In genomic region chr6:87590989-87591388, GRCh38 we compare ENCODE assay signal across 8 cellular contexts. TPM values are rescaled to one million over a fixed set of nuclear protein-coding genes. Genes with fewer than 3 reads are reported as not detected.
DNase-seq lines count a peak whose midpoint lies in the region; ATAC-seq and TF ChIP-seq lines count a peak whose summit lies in the region.

No MANE protein-coding gene starts in this region.

- DNase-seq in activated CD4-positive, alpha-beta T cell treated with anti-CD3 and anti-CD28 coated beads, Interleukin-2, amount 10 ng/mL, durations not matched to agents 24 days and 14 days = no peak
- no peak for DNase-seq in activated CD4-positive, alpha-beta T cell treated with anti-CD3 and anti-CD28 coated beads for 1 hour
- DNase-seq in COLO668 (lab: John Stamatoyannopoulos, UW; ENCODE audit: unreplicated experiment) (no peak), mucosa of descending colon (no peak)

- no peak overlapping the region for H3K27ac ChIP-seq in iPS-20b (ENCODE audit: low read length)
- H3K27ac ChIP-seq in stomach smooth muscle (ENCODE audit: low read length) = no peak overlapping the region

- ATAC-seq in activated T-helper 17 cell treated with anti-CD3 and anti-CD28 coated beads, Interleukin-2, amount 50 U/mL, for 72 hours (replicated peaks) = no peak
- ATAC-seq in mucosa of descending colon (no peak), HG03175 (IDR thresholded peaks at IDR 0.05; ENCODE audit: unreplicated experiment) (no peak)

- H3K27me3 ChIP-seq in iPS-20b (ENCODE audit: insufficient read depth, low read length) (no peaks in the 10 kb centered on the region), stomach smooth muscle (ENCODE audit: control insufficient read depth in 1 of 2, insufficient read depth in 2 of 2, low read length in 2 of 2) (no peaks in the 10 kb centered on the region)

- H3K4me3 Mint-ChIP-seq in activated CD4-positive, alpha-beta T cell treated with anti-CD3 and anti-CD28 coated beads, Interleukin-2, amount 10 ng/mL, durations not matched to agents 24 days and 14 days = peak overlapping the region; percentile 92
- H3K4me3 Mint-ChIP-seq in activated T-helper 17 cell treated with anti-CD3 and anti-CD28 coated beads, Interleukin-2, amount 50 U/mL, for 72 hours = peak overlapping the region; percentile 98

- peak overlapping the region; percentile 99; the same call in 1 of the 2 replicates for H3K9ac ChIP-seq in iPS-20b (ENCODE audit: low read depth, low read length)
- H3K9ac ChIP-seq in stomach smooth muscle (ENCODE audit: low read length in 2 of 2) = peak overlapping the region; percentile 89 to 95

- H3K9me3 ChIP-seq in iPS-20b (ENCODE audit: insufficient read depth, low read depth, low read length) (no peaks in the 10 kb centered on the region), stomach smooth muscle (ENCODE audit: control insufficient read depth in 2 of 2, low read length in 2 of 2) (no peaks in the 10 kb centered on the region), mucosa of descending colon (no peaks in the 10 kb centered on the region)

- intact Hi-C loops in activated CD4-positive, alpha-beta T cell treated with anti-CD3 and anti-CD28 coated beads, Interleukin-2, amount 10 ng/mL, durations not matched to agents 24 days and 14 days (cut with micrococcal nuclease) = loop anchor here (1.0 to 10.0 kb wide), 7 partner anchors 64 to 1371 kb away; partner anchors contain the start of genes AKIRIN2, RNGTT, SLC35A1 and SMIM8
- intact Hi-C loops in mucosa of descending colon (cut with DNase I, micrococcal nuclease) = no loop called here

- TF ChIP-seq CTCF in mucosa of descending colon (IDR thresholded peaks at IDR 0.05) = no peak

- H3K9me3 Mint-ChIP-seq in activated CD4-positive, alpha-beta T cell treated with anti-CD3 and anti-CD28 coated beads, Interleukin-2, amount 10 ng/mL, durations not matched to agents 24 days and 14 days = no peaks in the 10 kb centered on the region
- H3K9me3 Mint-ChIP-seq in activated T-helper 17 cell treated with anti-CD3 and anti-CD28 coated beads, Interleukin-2, amount 50 U/mL, for 72 hours = no peaks in the 10 kb centered on the region

- H3K4me3 ChIP-seq in iPS-20b (ENCODE audit: low read length) = peak overlapping the region; percentile 96
- peak overlapping the region; percentile 90 to 100 for H3K4me3 ChIP-seq in stomach smooth muscle (ENCODE audit: low read length in 2 of 2)
- no peak overlapping the region for H3K4me3 ChIP-seq in mucosa of descending colon

- H3K4me1 ChIP-seq in iPS-20b (ENCODE audit: insufficient read depth, low read length) (no peaks in the 10 kb centered on the region), stomach smooth muscle (ENCODE audit: control insufficient read depth, insufficient read depth, low read length) (peaks cover 19% of the 10 kb centered on the region), mucosa of descending colon (ENCODE audit: low read depth) (peaks cover 24% of the 10 kb centered on the region)

- no peak overlapping the region for H3K27ac Mint-ChIP-seq in activated CD4-positive, alpha-beta T cell treated with anti-CD3 and anti-CD28 coated beads, Interleukin-2, amount 10 ng/mL, durations not matched to agents 24 days and 14 days
- peak overlapping the region; percentile 97 for H3K27ac Mint-ChIP-seq in activated T-helper 17 cell treated with anti-CD3 and anti-CD28 coated beads, Interleukin-2, amount 50 U/mL, for 72 hours

- peaks cover 41% of the 10 kb centered on the region for H3K4me1 Mint-ChIP-seq in activated CD4-positive, alpha-beta T cell treated with anti-CD3 and anti-CD28 coated beads, Interleukin-2, amount 10 ng/mL, durations not matched to agents 24 days and 14 days
- peaks cover 25% of the 10 kb centered on the region for H3K4me1 Mint-ChIP-seq in activated T-helper 17 cell treated with anti-CD3 and anti-CD28 coated beads, Interleukin-2, amount 50 U/mL, for 72 hours

- H3K36me3 ChIP-seq in iPS-20b (ENCODE audit: insufficient read depth, low read depth, low read length) = peaks cover 32% of the 10 kb centered on the region
- H3K36me3 ChIP-seq in stomach smooth muscle (ENCODE audit: control insufficient read depth in 2 of 2, insufficient read depth in 2 of 2, low read length in 2 of 2) = peaks cover 8 to 9% of the 10 kb centered on the region in 2 donors
- no peaks in the 10 kb centered on the region for H3K36me3 ChIP-seq in mucosa of descending colon (ENCODE audit: low read depth)

- no peaks in the 10 kb centered on the region for H3K27me3 Mint-ChIP-seq in activated CD4-positive, alpha-beta T cell treated with anti-CD3 and anti-CD28 coated beads, Interleukin-2, amount 10 ng/mL, durations not matched to agents 24 days and 14 days
- no peaks in the 10 kb centered on the region for H3K27me3 Mint-ChIP-seq in activated T-helper 17 cell treated with anti-CD3 and anti-CD28 coated beads, Interleukin-2, amount 50 U/mL, for 72 hours

- peaks cover 27% of the 10 kb centered on the region for H3K36me3 Mint-ChIP-seq in activated CD4-positive, alpha-beta T cell treated with anti-CD3 and anti-CD28 coated beads, Interleukin-2, amount 10 ng/mL, durations not matched to agents 24 days and 14 days (ENCODE audit: low read depth)
- H3K36me3 Mint-ChIP-seq in activated T-helper 17 cell treated with anti-CD3 and anti-CD28 coated beads, Interleukin-2, amount 50 U/mL, for 72 hours (ENCODE audit: low read depth) = peaks cover 58% of the 10 kb centered on the region

RNA-seq across cellular contexts. Expression of gene ORC3, which starts 1.1 kb away (rescaled TPM):
- total RNA-seq in activated CD4-positive, alpha-beta T cell treated with anti-CD3 and anti-CD28 coated beads, Interleukin-2, amount 10 ng/mL, durations not matched to agents 24 days and 14 days = 35.5 and 38.6 TPM in 2 replicates
- total RNA-seq in activated T-helper 17 cell treated with anti-CD3 and anti-CD28 coated beads, Interleukin-2, amount 50 U/mL, for 72 hours = 10 to 100 TPM; 32.7 to 43.7 TPM
- total RNA-seq in mucosa of descending colon = 10 to 100 TPM; 15.9 to 17.3 (median 16.1) TPM

RNA-seq across cellular contexts. Expression of gene RARS2, which starts 1.2 kb away (rescaled TPM):
- 22.6 and 22.7 TPM in 2 replicates for total RNA-seq in activated CD4-positive, alpha-beta T cell treated with anti-CD3 and anti-CD28 coated beads, Interleukin-2, amount 10 ng/mL, durations not matched to agents 24 days and 14 days
- total RNA-seq in activated T-helper 17 cell treated with anti-CD3 and anti-CD28 coated beads, Interleukin-2, amount 50 U/mL, for 72 hours = 10 to 100 TPM; 25.7 to 27.0 TPM
- 10 to 100 TPM; 27.8 to 34.4 (median 30.7) TPM for total RNA-seq in mucosa of descending colon
